1 cellular context compared by ENCODE assay signal in the genomic region with DNA sequence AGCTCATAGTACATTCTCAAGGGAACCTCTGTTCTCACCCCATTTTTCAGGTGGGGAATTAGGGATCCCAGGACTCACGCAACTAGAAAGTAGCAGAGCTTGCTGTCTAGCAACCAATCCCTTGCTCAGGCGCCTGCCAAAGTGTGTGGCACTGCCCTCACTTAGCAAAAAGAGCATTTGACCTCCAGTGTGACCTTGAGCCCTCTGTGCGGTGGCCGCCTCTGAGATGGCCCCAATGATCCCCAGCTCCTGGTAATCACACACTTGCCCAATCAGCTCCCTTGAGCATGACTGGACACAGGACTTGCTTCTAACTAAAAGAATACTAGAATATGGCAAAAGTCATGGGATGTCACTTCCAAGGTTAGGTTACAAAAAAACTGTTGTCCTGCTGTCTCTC.
TF ChIP-seq lines count a peak whose summit lies in the region.

No MANE protein-coding gene starts in this region.

TF ChIP-seq in HepG2, 621 proteins besides CTCF, POLR2A, EP300 and RAD21 (continued from another document):
- TF ChIP-seq ZNF782 (CRISPR knock-in tag; IDR thresholded peaks at IDR 0.05; ENCODE audit: borderline replicate concordance) (peak; percentile 37; the same call in 1 of the 2 replicates), AHR (CRISPR knock-in tag; IDR thresholded peaks at IDR 0.05) (no peak), KLF12 (CRISPR knock-in tag; IDR thresholded peaks at IDR 0.05; ENCODE audit: borderline replicate concordance) (no peak), ZFP62 (CRISPR knock-in tag; IDR thresholded peaks at IDR 0.05) (no peak), ZNF670 (CRISPR knock-in tag; IDR thresholded peaks at IDR 0.05; ENCODE audit: borderline replicate concordance) (no peak), ZNF776 (CRISPR knock-in tag; IDR thresholded peaks at IDR 0.05) (no peak), ADNP (CRISPR knock-in tag; IDR thresholded peaks at IDR 0.05) (no peak), JUNB (CRISPR knock-in tag; IDR thresholded peaks at IDR 0.05; ENCODE audit: borderline replicate concordance) (no peak), TOPORS (CRISPR knock-in tag; IDR thresholded peaks at IDR 0.05) (no peak), ZMYM2 (CRISPR knock-in tag; IDR thresholded peaks at IDR 0.05) (no peak), ZNF703 (CRISPR knock-in tag; IDR thresholded peaks at IDR 0.05; ENCODE audit: borderline replicate concordance) (no peak), CREB1 (IDR thresholded peaks at IDR 0.05) (no peak), CREB1 (CRISPR knock-in tag; IDR thresholded peaks at IDR 0.05) (no peak)
- TF ChIP-seq, protein P1, sequence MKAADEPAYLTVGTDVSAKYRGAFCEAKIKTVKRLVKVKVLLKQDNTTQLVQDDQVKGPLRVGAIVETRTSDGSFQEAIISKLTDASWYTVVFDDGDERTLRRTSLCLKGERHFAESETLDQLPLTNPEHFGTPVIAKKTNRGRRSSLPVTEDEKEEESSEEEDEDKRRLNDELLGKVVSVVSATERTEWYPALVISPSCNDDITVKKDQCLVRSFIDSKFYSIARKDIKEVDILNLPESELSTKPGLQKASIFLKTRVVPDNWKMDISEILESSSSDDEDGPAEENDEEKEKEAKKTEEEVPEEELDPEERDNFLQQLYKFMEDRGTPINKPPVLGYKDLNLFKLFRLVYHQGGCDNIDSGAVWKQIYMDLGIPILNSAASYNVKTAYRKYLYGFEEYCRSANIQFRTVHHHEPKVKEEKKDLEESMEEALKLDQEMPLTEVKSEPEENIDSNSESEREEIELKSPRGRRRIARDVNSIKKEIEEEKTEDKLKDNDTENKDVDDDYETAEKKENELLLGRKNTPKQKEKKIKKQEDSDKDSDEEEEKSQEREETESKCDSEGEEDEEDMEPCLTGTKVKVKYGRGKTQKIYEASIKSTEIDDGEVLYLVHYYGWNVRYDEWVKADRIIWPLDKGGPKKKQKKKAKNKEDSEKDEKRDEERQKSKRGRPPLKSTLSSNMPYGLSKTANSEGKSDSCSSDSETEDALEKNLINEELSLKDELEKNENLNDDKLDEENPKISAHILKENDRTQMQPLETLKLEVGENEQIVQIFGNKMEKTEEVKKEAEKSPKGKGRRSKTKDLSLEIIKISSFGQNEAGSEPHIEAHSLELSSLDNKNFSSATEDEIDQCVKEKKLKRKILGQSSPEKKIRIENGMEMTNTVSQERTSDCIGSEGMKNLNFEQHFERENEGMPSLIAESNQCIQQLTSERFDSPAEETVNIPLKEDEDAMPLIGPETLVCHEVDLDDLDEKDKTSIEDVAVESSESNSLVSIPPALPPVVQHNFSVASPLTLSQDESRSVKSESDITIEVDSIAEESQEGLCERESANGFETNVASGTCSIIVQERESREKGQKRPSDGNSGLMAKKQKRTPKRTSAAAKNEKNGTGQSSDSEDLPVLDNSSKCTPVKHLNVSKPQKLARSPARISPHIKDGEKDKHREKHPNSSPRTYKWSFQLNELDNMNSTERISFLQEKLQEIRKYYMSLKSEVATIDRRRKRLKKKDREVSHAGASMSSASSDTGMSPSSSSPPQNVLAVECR (CRISPR knock-in tag; IDR thresholded peaks at IDR 0.05; ENCODE audit: borderline replicate concordance): no peak
- TF ChIP-seq, protein P2, sequence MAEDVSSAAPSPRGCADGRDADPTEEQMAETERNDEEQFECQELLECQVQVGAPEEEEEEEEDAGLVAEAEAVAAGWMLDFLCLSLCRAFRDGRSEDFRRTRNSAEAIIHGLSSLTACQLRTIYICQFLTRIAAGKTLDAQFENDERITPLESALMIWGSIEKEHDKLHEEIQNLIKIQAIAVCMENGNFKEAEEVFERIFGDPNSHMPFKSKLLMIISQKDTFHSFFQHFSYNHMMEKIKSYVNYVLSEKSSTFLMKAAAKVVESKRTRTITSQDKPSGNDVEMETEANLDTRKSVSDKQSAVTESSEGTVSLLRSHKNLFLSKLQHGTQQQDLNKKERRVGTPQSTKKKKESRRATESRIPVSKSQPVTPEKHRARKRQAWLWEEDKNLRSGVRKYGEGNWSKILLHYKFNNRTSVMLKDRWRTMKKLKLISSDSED (CRISPR knock-in tag; IDR thresholded peaks at IDR 0.05): no peak
